Comparison of ENCODE assay signal across 8 cellular contexts in genomic region chr3:43389388-43390254, GRCh38.
DNase-seq lines count a peak whose midpoint lies in the region; ATAC-seq lines count a peak whose summit lies in the region.

No MANE protein-coding gene starts in this region.

- DNase-seq in T-cell (peak; percentile 52 to 89 (median 72)), kidney tubule cell (ENCODE audit: low spot score) (peak; percentile 44), NAMALWA (ENCODE audit: low spot score) (no peak), NCI-H226 (no peak)
- peak; percentile 60 for DNase-seq in activated naive CD8-positive, alpha-beta T cell treated with anti-CD3 and anti-CD28 coated beads, Interleukin-2, amount 50 U/mL, for 24 hours
- DNase-seq in stimulated activated CD8-positive, alpha-beta memory T cell treated with anti-CD3 and anti-CD28 coated beads, Interleukin-15, amount 100 ng/mL, for 24 hours (ENCODE audit: low read depth): peak; percentile 6

- H3K27ac Mint-ChIP-seq in T-cell: peak overlapping the region; percentile 96 to 97
- peak overlapping the region; percentile 81 for H3K27ac Mint-ChIP-seq in activated naive CD8-positive, alpha-beta T cell treated with anti-CD3 and anti-CD28 coated beads, Interleukin-2, amount 50 U/mL, for 24 hours

- H3K27me3 Mint-ChIP-seq in T-cell: no peaks in the 10 kb centered on the region
- H3K27me3 Mint-ChIP-seq in activated naive CD8-positive, alpha-beta T cell treated with anti-CD3 and anti-CD28 coated beads, Interleukin-2, amount 50 U/mL, for 24 hours: no peaks in the 10 kb centered on the region

- ATAC-seq in GM21447 (IDR thresholded peaks at IDR 0.05; ENCODE audit: unreplicated experiment): peak; percentile 77
- peak; percentile 94 to 98 (median 96) for ATAC-seq in T-cell (replicated peaks in 1 of 4)
- peak; percentile 96 for ATAC-seq in activated naive CD8-positive, alpha-beta T cell treated with anti-CD3 and anti-CD28 coated beads, Interleukin-2, amount 50 U/mL, for 24 hours
- no peak for ATAC-seq in HG02938 (IDR thresholded peaks at IDR 0.05; ENCODE audit: unreplicated experiment)

- peak overlapping the region; percentile 26 to 60 (median 53) for H3K4me3 Mint-ChIP-seq in T-cell
- peak overlapping the region; percentile 47 for H3K4me3 Mint-ChIP-seq in activated naive CD8-positive, alpha-beta T cell treated with anti-CD3 and anti-CD28 coated beads, Interleukin-2, amount 50 U/mL, for 24 hours

- POLR2A ChIA-PET in T-cell (lab: Charles Lee): interaction anchor here (0.5 to 1.2 kb wide), 10 partner anchors 16 to 472 kb away, joined by 3 to 6 read pairs (median 3); no protein-coding TSS in a partner anchor

- peaks cover 2 to 6% (median 3%) of the 10 kb centered on the region in 3 donors for H3K9me3 Mint-ChIP-seq in T-cell
- peaks cover 7% of the 10 kb centered on the region for H3K9me3 Mint-ChIP-seq in activated naive CD8-positive, alpha-beta T cell treated with anti-CD3 and anti-CD28 coated beads, Interleukin-2, amount 50 U/mL, for 24 hours

- peaks cover 85 to 93% (median 85%) of the 10 kb centered on the region in 3 donors for H3K4me1 Mint-ChIP-seq in T-cell
- peaks cover 44% of the 10 kb centered on the region for H3K4me1 Mint-ChIP-seq in activated naive CD8-positive, alpha-beta T cell treated with anti-CD3 and anti-CD28 coated beads, Interleukin-2, amount 50 U/mL, for 24 hours

- no peaks in the 10 kb centered on the region for H3K36me3 Mint-ChIP-seq in T-cell
- no peaks in the 10 kb centered on the region for H3K36me3 Mint-ChIP-seq in activated naive CD8-positive, alpha-beta T cell treated with anti-CD3 and anti-CD28 coated beads, Interleukin-2, amount 50 U/mL, for 24 hours (ENCODE audit: low read depth)

- CTCF ChIA-PET in T-cell (lab: Charles Lee): interaction anchor here in 1 of 2 donors (0.6 to 2.1 kb wide), 12 partner anchors 10 to 428 kb away, joined by 3 to 13 read pairs (median 3); no protein-coding TSS in a partner anchor

Comparison
In these comparisons a context has a peak if more than half of its experiments do, and no peak if none do; other contexts are left out.
1. DNase-seq: peak in T-cell (34 of 34), activated naive CD8-positive, alpha-beta T cell treated with anti-CD3 and anti-CD28 coated beads, Interleukin-2, amount 50 U/mL, for 24 hours (single experiment), kidney tubule cell (single experiment) and stimulated activated CD8-positive, alpha-beta memory T cell treated with anti-CD3 and anti-CD28 coated beads, Interleukin-15, amount 100 ng/mL, for 24 hours (single experiment); none in NAMALWA (single experiment) and NCI-H226 (single experiment).